Comparison of ENCODE assay signal across 16 cellular contexts in the genomic region with DNA sequence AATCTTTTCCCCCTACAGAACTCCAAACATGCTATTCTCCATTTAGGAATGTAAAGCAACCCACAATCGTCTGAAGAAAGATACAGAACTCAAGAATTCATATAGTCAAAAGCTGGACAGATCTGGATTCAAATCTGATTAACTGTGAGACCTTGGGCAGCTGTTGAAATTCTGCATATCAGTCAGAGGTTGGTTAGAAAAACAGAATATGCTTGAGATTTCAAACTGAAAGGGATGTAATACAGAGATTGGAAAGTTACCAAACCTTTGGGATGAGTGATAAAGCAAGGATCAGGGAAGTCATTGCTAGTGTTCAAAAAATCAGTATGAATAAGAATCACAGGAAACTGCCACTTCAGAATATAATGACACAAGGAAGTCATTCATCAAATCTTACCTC.
DNase-seq lines count a peak whose midpoint lies in the region; ATAC-seq, FAIRE-seq and TF ChIP-seq lines count a peak whose summit lies in the region.
"Had no signal": no experiment of that assay in that cellular context is flagged by ENCODE, and none has a peak within 500 bp of the region (broad histone marks: within the 10 kb centered on the region; RNA-seq: fewer than 3 reads in every experiment).

No MANE protein-coding gene starts in this region.

- H3K9me3 ChIP-seq in GM12878 (replicated peaks; ENCODE audit: control insufficient read depth, insufficient read depth, low read length) = no peaks in the 10 kb centered on the region
- H3K9me3 ChIP-seq in keratinocyte (ENCODE audit: control insufficient read depth, low read depth, low read length) = no peaks in the 10 kb centered on the region
- H3K9me3 ChIP-seq in trophoblast cell (ENCODE audit: insufficient read depth, low read depth, low read length) = no peaks in the 10 kb centered on the region
- H3K9me3 ChIP-seq: transverse colon had no signal

- H3K4me1 ChIP-seq in GM12878 (ENCODE audit: control insufficient read depth, insufficient read depth, low read length) (no peaks in the 10 kb centered on the region), keratinocyte (ENCODE audit: control insufficient read depth, extremely low read depth, insufficient read depth, low read length) (peaks cover 16% of the 10 kb centered on the region), trophoblast cell (ENCODE audit: control insufficient read depth in 1 of 2, insufficient read depth in 2 of 2, low read length in 2 of 2) (no peaks in the 10 kb centered on the region)
- H3K4me1 ChIP-seq: transverse colon had no signal

- no peak overlapping the region for H4K12ac ChIP-seq in trophoblast cell (ENCODE audit: low read depth, low read length)

- intact Hi-C loops in GM12878 (cut with micrococcal nuclease; ENCODE audit: unreplicated experiment) = no loop called here

- peak; percentile 44 for FAIRE-seq in GM12878 (lab: Jason Lieb, UNC)
- peak; percentile 39 for FAIRE-seq in keratinocyte (lab: Jason Lieb, UNC)

- H3K79me2 ChIP-seq in GM12878 (ENCODE audit: control insufficient read depth, insufficient read depth, low read length) = no peaks in the 10 kb centered on the region
- H3K79me2 ChIP-seq in keratinocyte (ENCODE audit: control insufficient read depth, insufficient read depth, low read length) = no peaks in the 10 kb centered on the region
- H3K79me2 ChIP-seq in trophoblast cell (ENCODE audit: control insufficient read depth, insufficient read depth, low read length, poor library complexity) = no peaks in the 10 kb centered on the region

- H3K4me2 ChIP-seq in GM12878 (ENCODE audit: control insufficient read depth, insufficient read depth) (no peak overlapping the region), keratinocyte (ENCODE audit: control insufficient read depth, extremely low read depth, insufficient read depth, low read depth, low read length) (peak overlapping the region; percentile 22), trophoblast cell (ENCODE audit: low read length) (no peak overlapping the region)

- H3K79me1 ChIP-seq in trophoblast cell (ENCODE audit: low read length) = no peaks in the 10 kb centered on the region

- H2AK5ac ChIP-seq in trophoblast cell (ENCODE audit: low read length) = no peak overlapping the region

- no peak overlapping the region for H3K23ac ChIP-seq in trophoblast cell (ENCODE audit: low read length)

- 0% methylated on average over 1 of the region's 1 CpG for WGBS in GM12878 (ENCODE audit: insufficient coverage, insufficient replicate concordance, low lambda C conversion rate, missing lambda C conversion rate)
- no CpG with 5 or more reads among the region's 1 CpG for WGBS in trophoblast cell (ENCODE audit: extremely low coverage, insufficient coverage, insufficient read length)

- no peak overlapping the region for H4K8ac ChIP-seq in trophoblast cell (ENCODE audit: low read depth, low read length)

- no peak overlapping the region for H2BK12ac ChIP-seq in trophoblast cell (ENCODE audit: low read length)

- RAD21 ChIA-PET in GM12878 (lab: Charles Lee; ENCODE audit: unreplicated experiment) = no interaction called here

- H3K27ac ChIP-seq in GM12878 (ENCODE audit: control insufficient read depth, insufficient read depth) (no peak overlapping the region), keratinocyte (ENCODE audit: control insufficient read depth, insufficient read depth, low read length) (no peak overlapping the region), trophoblast cell (ENCODE audit: low read depth, low read length) (no peak overlapping the region)
- H3K27ac ChIP-seq: transverse colon had no signal

- no peaks in the 10 kb centered on the region for H3K9me1 ChIP-seq in keratinocyte (ENCODE audit: control insufficient read depth, extremely low read depth, insufficient read depth, low read length)

- H3K4ac ChIP-seq in trophoblast cell (ENCODE audit: low read depth, low read length) = no peak overlapping the region

- no peak for TF ChIP-seq RAD21 in GM12878 (IDR thresholded peaks at IDR 0.05; ENCODE audit: insufficient read depth, low read depth, low read length)

- H3K36me3 ChIP-seq in GM12878 (ENCODE audit: control insufficient read depth in 2 of 2, insufficient read depth in 2 of 2, low read length in 1 of 2) (no peaks in the 10 kb centered on the region), keratinocyte (ENCODE audit: control insufficient read depth in 2 of 2, extremely low read depth in 1 of 2, insufficient read depth in 2 of 2, low read length in 2 of 2) (no peaks in the 10 kb centered on the region), trophoblast cell (ENCODE audit: control insufficient read depth in 1 of 2, insufficient read depth in 2 of 2, low read length in 2 of 2) (no peaks in the 10 kb centered on the region)
- H3K36me3 ChIP-seq: transverse colon had no signal

- H3K4me3 ChIP-seq in GM12878 (no peak overlapping the region), keratinocyte (ENCODE audit: control insufficient read depth in 2 of 3, extremely low read depth in 1 of 3, insufficient read depth in 2 of 3, low read depth in 1 of 3, low read length in 3 of 3) (no peak overlapping the region), trophoblast cell (ENCODE audit: low read depth, low read length) (no peak overlapping the region)
- H3K4me3 ChIP-seq: transverse colon had no signal

- H4K20me1 ChIP-seq in GM12878 (ENCODE audit: control insufficient read depth, insufficient read depth) (no peaks in the 10 kb centered on the region), keratinocyte (ENCODE audit: control insufficient read depth, extremely low read depth, insufficient read depth, low read length) (no peaks in the 10 kb centered on the region)

- peak; percentile 68 for DNase-seq in Daoy (ENCODE audit: low read depth)
- peak; percentile 6 for DNase-seq in NCI-H748 (lab: John Stamatoyannopoulos, UW; ENCODE audit: unreplicated experiment)
- DNase-seq in GM12878 (ENCODE audit: low read depth, low spot score) = no peak
- DNase-seq in keratinocyte (ENCODE audit: low read depth, low spot score) = no peak
- no peak for DNase-seq in GM13977 (ENCODE audit: low spot score)
- no peak for DNase-seq in trophoblast cell
- DNase-seq: activated CD4-positive, alpha-beta T cell treated with anti-CD3 and anti-CD28 coated beads, Interleukin-2, amount 10 ng/mL, durations not matched to agents 7 days and 5 days; activated naive CD4-positive, alpha-beta T cell treated with anti-CD3 and anti-CD28 coated beads, Interleukin-2, amount 50 U/mL, for 16 hours; naive thymus-derived CD4-positive, alpha-beta T cell; NCI-H1105 treated with DMSO at 0.1 percent for 48 hours; NCI-H2227 treated with DMSO at 0.1 percent for 48 hours; posterior cingulate gyrus; stimulated activated naive B cell treated with anti-CD40 and anti-IgM and Interleukin-4, amounts not matched to agents 10 μg/mL and 1 μg/mL and 100 μg/mL, for 72 hours; transverse colon had no signal

- H2AFZ ChIP-seq in GM12878 (ENCODE audit: control insufficient read depth, low read depth, low read length) (no peak overlapping the region), keratinocyte (ENCODE audit: control insufficient read depth, low read length) (peak overlapping the region; percentile 17), trophoblast cell (ENCODE audit: insufficient read depth, low read length, poor library complexity) (no peak overlapping the region)

- no peak overlapping the region for H2BK120ac ChIP-seq in trophoblast cell (ENCODE audit: insufficient read depth, low read length, poor library complexity)

- no peak overlapping the region for H3K14ac ChIP-seq in trophoblast cell (ENCODE audit: low read length)

- dilution Hi-C loops in keratinocyte (cut with MboI; ENCODE audit: extremely low pct_ligation_motif_present, low sequenced_read_pairs) = no loop called here

- POLR2A ChIA-PET in GM12878 (lab: Charles Lee) = no interaction called here

- CTCF ChIA-PET in GM12878 (lab: Yijun Ruan, JAX) = no interaction called here

- ATAC-seq in GM12878 (no peak), GM21737 (IDR thresholded peaks at IDR 0.05; ENCODE audit: unreplicated experiment) (no peak), HG02642 (IDR thresholded peaks at IDR 0.05; ENCODE audit: poor library complexity, unreplicated experiment) (no peak)
- ATAC-seq: naive thymus-derived CD4-positive, alpha-beta T cell; stimulated activated naive B cell treated with anti-CD40 and anti-IgM and Interleukin-4, amounts not matched to agents 10 μg/mL and 1 μg/mL and 100 μg/mL, for 72 hours had no signal

- H3K18ac ChIP-seq in trophoblast cell (ENCODE audit: low read length) = no peak overlapping the region

- in situ Hi-C loops in GM12878 (cut with MboI) (no loop called here), GM13977 (cut with MboI; ENCODE audit: low pct_unique_long_range_greater_than_20kb, low sequenced_read_pairs, unreplicated experiment) (no loop called here)

- H4K91ac ChIP-seq in trophoblast cell (ENCODE audit: low read depth, low read length) = no peak overlapping the region

- SMC1A ChIA-PET in GM12878 (lab: Charles Lee; ENCODE audit: uncharacterized antibody, unreplicated experiment) = no interaction called here

- no peak for TF ChIP-seq POLR2A in GM12878 (IDR thresholded peaks at IDR 0.05; ENCODE audit: low read depth, low read length)

- BruUV-seq in GM12878 (replicated peaks; lab: Mats Ljungman, UMichigan) = no TSS peak

- H3K27me3 ChIP-seq in GM12878 (replicated peaks in 1 of 2; ENCODE audit: control insufficient read depth in 2 of 2, insufficient read depth in 2 of 2, low read length in 1 of 2) (no peaks in the 10 kb centered on the region), keratinocyte (ENCODE audit: control insufficient read depth, extremely low read depth, insufficient read depth, low read length) (no peaks in the 10 kb centered on the region), trophoblast cell (ENCODE audit: insufficient read depth, low read length) (no peaks in the 10 kb centered on the region)
- H3K27me3 ChIP-seq: transverse colon had no signal

- H3K9ac ChIP-seq in GM12878 (ENCODE audit: control insufficient read depth, insufficient read depth, low read length) = no peak overlapping the region
- H3K9ac ChIP-seq in keratinocyte (ENCODE audit: control insufficient read depth, extremely low read depth, insufficient read depth, low read length) = no peak overlapping the region
- H3K9ac ChIP-seq in trophoblast cell (ENCODE audit: low read length) = no peak overlapping the region

- TF ChIP-seq CTCF in GM12878 (IDR thresholded peaks at IDR 0.05 in 2 of 3, conservative IDR thresholded peaks at IDR 0.05 in 1 of 3; ENCODE audit: control insufficient read depth in 2 of 3, extremely low read depth in 1 of 3, insufficient read depth in 1 of 3, low read depth in 3 of 3, low read length in 3 of 3) = no peak
- TF ChIP-seq CTCF in keratinocyte (optimal IDR thresholded peaks at IDR 0.05 in 1 of 3, IDR thresholded peaks at IDR 0.05 in 1 of 3, conservative IDR thresholded peaks at IDR 0.05 in 1 of 3; ENCODE audit: extremely low read depth in 1 of 3, insufficient read depth in 2 of 3, low read length in 3 of 3) = no peak
- no peak for TF ChIP-seq CTCF in GM13977 (IDR thresholded peaks at IDR 0.05; ENCODE audit: extremely low read depth, insufficient read depth, missing control alignments)

- H2BK5ac ChIP-seq in trophoblast cell (ENCODE audit: low read depth, low read length, poor library complexity) = no peak overlapping the region

- no peak for TF ChIP-seq EP300 in GM12878 (IDR thresholded peaks at IDR 0.05; ENCODE audit: borderline replicate concordance in 1 of 2, control insufficient read depth in 1 of 2, low read depth in 2 of 2, low read length in 2 of 2)

TF ChIP-seq in GM12878, 131 proteins besides CTCF, POLR2A, EP300 and RAD21 (continues in another document):
- TF ChIP-seq CHD4 (IDR thresholded peaks at IDR 0.05) = no peak

Comparison
In these comparisons a context has a peak if more than half of its experiments do, and no peak if none do; other contexts are left out.
1. DNase-seq: peak in Daoy (single experiment) and NCI-H748 (single experiment); none in GM12878 (single experiment), keratinocyte (single experiment), GM13977 (single experiment) and trophoblast cell (0 of 2).